In genomic region chr6:44100088-44100550, GRCh38 we compare ENCODE assay signal across 2 cellular contexts.
TF ChIP-seq lines count a peak whose summit lies in the region.

No MANE protein-coding gene starts in this region.

TF ChIP-seq in GM12878, 131 proteins besides CTCF, POLR2A, EP300 and RAD21:
- TF ChIP-seq SMC3 (IDR thresholded peaks at IDR 0.05; ENCODE audit: borderline replicate concordance, low read length), result peak; percentile 34; the same call in 1 of the 2 replicates
- TF ChIP-seq, protein P1, sequence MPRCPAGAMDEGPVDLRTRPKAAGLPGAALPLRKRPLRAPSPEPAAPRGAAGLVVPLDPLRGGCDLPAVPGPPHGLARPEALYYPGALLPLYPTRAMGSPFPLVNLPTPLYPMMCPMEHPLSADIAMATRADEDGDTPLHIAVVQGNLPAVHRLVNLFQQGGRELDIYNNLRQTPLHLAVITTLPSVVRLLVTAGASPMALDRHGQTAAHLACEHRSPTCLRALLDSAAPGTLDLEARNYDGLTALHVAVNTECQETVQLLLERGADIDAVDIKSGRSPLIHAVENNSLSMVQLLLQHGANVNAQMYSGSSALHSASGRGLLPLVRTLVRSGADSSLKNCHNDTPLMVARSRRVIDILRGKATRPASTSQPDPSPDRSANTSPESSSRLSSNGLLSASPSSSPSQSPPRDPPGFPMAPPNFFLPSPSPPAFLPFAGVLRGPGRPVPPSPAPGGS (IDR thresholded peaks at IDR 0.05; ENCODE audit: borderline replicate concordance, insufficient read depth, low read depth, low read length, poor library complexity, severe bottlenecking), result peak; percentile 68
- no peak for TF ChIP-seq POLR2AphosphoS2 (IDR thresholded peaks at IDR 0.05; ENCODE audit: low read depth, low read length)

TF ChIP-seq in HepG2, 621 proteins besides CTCF, POLR2A, EP300 and RAD21 (continues in another document):
- TF ChIP-seq ZNF367 (CRISPR knock-in tag; IDR thresholded peaks at IDR 0.05; ENCODE audit: borderline replicate concordance) (no peak), XRCC5 (optimal IDR thresholded peaks at IDR 0.05; ENCODE audit: low read length) (peak; percentile 75), ZNF331 (CRISPR knock-in tag; IDR thresholded peaks at IDR 0.05) (peak; percentile 42; the same call in 1 of the 2 replicates), ZNF772 (CRISPR knock-in tag; IDR thresholded peaks at IDR 0.05) (0 out of 2 replicates have a peak, but pooled peaks have one; percentile 65), ARID4A (CRISPR knock-in tag; IDR thresholded peaks at IDR 0.05; ENCODE audit: borderline replicate concordance) (peak; percentile 47; the same call in 1 of the 2 replicates), STAG1 (CRISPR knock-in tag; IDR thresholded peaks at IDR 0.05) (peak; percentile 80), HINFP (CRISPR knock-in tag; IDR thresholded peaks at IDR 0.05; ENCODE audit: low read depth) (peak; percentile 75; the same call in 1 of the 2 replicates), KAT8 (CRISPR knock-in tag; IDR thresholded peaks at IDR 0.05) (peak; percentile 44; the same call in 1 of the 2 replicates), SMC3 (IDR thresholded peaks at IDR 0.05; ENCODE audit: low read length) (peak; percentile 91), TEAD3 (CRISPR knock-in tag; optimal IDR thresholded peaks at IDR 0.05; ENCODE audit: borderline replicate concordance) (peak; percentile 35), BHLHE40 (IDR thresholded peaks at IDR 0.05; ENCODE audit: low read length) (no peak), FOXM1 (CRISPR knock-in tag; IDR thresholded peaks at IDR 0.05) (no peak), SOX5 (CRISPR knock-in tag; IDR thresholded peaks at IDR 0.05; ENCODE audit: borderline replicate concordance) (peak; percentile 12; the same call in 1 of the 2 replicates), MIXL1 (CRISPR knock-in tag; IDR thresholded peaks at IDR 0.05) (peak; percentile 52; the same call in 1 of the 2 replicates), GATAD2A (CRISPR knock-in tag; IDR thresholded peaks at IDR 0.05) (0 out of 2 replicates have a peak, but pooled peaks have one; percentile 28), PHF20 (CRISPR knock-in tag; IDR thresholded peaks at IDR 0.05) (no peak), IRX3 (CRISPR knock-in tag; IDR thresholded peaks at IDR 0.05; ENCODE audit: borderline replicate concordance, low read depth) (no peak), JUNB (CRISPR knock-in tag; IDR thresholded peaks at IDR 0.05; ENCODE audit: borderline replicate concordance) (no peak), ZMYM4 (CRISPR knock-in tag; IDR thresholded peaks at IDR 0.05) (0 out of 2 replicates have a peak, but pooled peaks have one; percentile 38), ZNF362 (CRISPR knock-in tag; IDR thresholded peaks at IDR 0.05; ENCODE audit: borderline replicate concordance) (0 out of 2 replicates have a peak, but pooled peaks have one; percentile 22), SAP130 (CRISPR knock-in tag; IDR thresholded peaks at IDR 0.05; ENCODE audit: low read depth) (peak; percentile 33), ZNF891 (CRISPR knock-in tag; IDR thresholded peaks at IDR 0.05) (0 out of 2 replicates have a peak, but pooled peaks have one; percentile 17), ZNF761 (CRISPR knock-in tag; conservative IDR thresholded peaks at IDR 0.05) (peak; percentile 55; the same call in 1 of the 2 replicates), GATAD1 (CRISPR knock-in tag; IDR thresholded peaks at IDR 0.05) (0 out of 2 replicates have a peak, but pooled peaks have one; percentile 11), ZNF230 (CRISPR knock-in tag; IDR thresholded peaks at IDR 0.05) (0 out of 2 replicates have a peak, but pooled peaks have one; percentile 60), SALL1 (CRISPR knock-in tag; IDR thresholded peaks at IDR 0.05) (peak; percentile 48; the same call in 1 of the 2 replicates)
- TF ChIP-seq, protein P2, sequence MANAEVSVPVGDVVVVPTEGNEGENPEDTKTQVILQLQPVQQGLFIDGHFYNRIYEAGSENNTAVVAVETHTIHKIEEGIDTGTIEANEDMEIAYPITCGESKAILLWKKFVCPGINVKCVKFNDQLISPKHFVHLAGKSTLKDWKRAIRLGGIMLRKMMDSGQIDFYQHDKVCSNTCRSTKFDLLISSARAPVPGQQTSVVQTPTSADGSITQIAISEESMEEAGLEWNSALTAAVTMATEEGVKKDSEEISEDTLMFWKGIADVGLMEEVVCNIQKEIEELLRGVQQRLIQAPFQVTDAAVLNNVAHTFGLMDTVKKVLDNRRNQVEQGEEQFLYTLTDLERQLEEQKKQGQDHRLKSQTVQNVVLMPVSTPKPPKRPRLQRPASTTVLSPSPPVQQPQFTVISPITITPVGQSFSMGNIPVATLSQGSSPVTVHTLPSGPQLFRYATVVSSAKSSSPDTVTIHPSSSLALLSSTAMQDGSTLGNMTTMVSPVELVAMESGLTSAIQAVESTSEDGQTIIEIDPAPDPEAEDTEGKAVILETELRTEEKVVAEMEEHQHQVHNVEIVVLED (CRISPR knock-in tag; IDR thresholded peaks at IDR 0.05; ENCODE audit: borderline replicate concordance), result peak; percentile 25; the same call in 1 of the 2 replicates
- TF ChIP-seq, protein P3, sequence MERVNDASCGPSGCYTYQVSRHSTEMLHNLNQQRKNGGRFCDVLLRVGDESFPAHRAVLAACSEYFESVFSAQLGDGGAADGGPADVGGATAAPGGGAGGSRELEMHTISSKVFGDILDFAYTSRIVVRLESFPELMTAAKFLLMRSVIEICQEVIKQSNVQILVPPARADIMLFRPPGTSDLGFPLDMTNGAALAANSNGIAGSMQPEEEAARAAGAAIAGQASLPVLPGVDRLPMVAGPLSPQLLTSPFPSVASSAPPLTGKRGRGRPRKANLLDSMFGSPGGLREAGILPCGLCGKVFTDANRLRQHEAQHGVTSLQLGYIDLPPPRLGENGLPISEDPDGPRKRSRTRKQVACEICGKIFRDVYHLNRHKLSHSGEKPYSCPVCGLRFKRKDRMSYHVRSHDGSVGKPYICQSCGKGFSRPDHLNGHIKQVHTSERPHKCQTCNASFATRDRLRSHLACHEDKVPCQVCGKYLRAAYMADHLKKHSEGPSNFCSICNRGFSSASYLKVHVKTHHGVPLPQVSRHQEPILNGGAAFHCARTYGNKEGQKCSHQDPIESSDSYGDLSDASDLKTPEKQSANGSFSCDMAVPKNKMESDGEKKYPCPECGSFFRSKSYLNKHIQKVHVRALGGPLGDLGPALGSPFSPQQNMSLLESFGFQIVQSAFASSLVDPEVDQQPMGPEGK (CRISPR knock-in tag; IDR thresholded peaks at IDR 0.05), result peak; percentile 15; the same call in 1 of the 2 replicates
- TF ChIP-seq, protein P4, sequence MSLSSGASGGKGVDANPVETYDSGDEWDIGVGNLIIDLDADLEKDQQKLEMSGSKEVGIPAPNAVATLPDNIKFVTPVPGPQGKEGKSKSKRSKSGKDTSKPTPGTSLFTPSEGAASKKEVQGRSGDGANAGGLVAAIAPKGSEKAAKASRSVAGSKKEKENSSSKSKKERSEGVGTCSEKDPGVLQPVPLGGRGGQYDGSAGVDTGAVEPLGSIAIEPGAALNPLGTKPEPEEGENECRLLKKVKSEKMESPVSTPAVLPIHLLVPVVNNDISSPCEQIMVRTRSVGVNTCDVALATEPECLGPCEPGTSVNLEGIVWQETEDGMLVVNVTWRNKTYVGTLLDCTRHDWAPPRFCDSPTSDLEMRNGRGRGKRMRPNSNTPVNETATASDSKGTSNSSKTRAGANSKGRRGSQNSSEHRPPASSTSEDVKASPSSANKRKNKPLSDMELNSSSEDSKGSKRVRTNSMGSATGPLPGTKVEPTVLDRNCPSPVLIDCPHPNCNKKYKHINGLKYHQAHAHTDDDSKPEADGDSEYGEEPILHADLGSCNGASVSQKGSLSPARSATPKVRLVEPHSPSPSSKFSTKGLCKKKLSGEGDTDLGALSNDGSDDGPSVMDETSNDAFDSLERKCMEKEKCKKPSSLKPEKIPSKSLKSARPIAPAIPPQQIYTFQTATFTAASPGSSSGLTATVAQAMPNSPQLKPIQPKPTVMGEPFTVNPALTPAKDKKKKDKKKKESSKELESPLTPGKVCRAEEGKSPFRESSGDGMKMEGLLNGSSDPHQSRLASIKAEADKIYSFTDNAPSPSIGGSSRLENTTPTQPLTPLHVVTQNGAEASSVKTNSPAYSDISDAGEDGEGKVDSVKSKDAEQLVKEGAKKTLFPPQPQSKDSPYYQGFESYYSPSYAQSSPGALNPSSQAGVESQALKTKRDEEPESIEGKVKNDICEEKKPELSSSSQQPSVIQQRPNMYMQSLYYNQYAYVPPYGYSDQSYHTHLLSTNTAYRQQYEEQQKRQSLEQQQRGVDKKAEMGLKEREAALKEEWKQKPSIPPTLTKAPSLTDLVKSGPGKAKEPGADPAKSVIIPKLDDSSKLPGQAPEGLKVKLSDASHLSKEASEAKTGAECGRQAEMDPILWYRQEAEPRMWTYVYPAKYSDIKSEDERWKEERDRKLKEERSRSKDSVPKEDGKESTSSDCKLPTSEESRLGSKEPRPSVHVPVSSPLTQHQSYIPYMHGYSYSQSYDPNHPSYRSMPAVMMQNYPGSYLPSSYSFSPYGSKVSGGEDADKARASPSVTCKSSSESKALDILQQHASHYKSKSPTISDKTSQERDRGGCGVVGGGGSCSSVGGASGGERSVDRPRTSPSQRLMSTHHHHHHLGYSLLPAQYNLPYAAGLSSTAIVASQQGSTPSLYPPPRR (CRISPR knock-in tag; IDR thresholded peaks at IDR 0.05; ENCODE audit: borderline replicate concordance), result peak; percentile 28; the same call in 1 of the 2 replicates
